In genomic region chr6:94498099-94498498, GRCh38 we compare ENCODE assay signal across 2 cellular contexts.
TF ChIP-seq lines count a peak whose summit lies in the region.

No MANE protein-coding gene starts in this region.

TF ChIP-seq in HepG2, 621 proteins besides CTCF, POLR2A, EP300 and RAD21:
- TF ChIP-seq, protein P1, sequence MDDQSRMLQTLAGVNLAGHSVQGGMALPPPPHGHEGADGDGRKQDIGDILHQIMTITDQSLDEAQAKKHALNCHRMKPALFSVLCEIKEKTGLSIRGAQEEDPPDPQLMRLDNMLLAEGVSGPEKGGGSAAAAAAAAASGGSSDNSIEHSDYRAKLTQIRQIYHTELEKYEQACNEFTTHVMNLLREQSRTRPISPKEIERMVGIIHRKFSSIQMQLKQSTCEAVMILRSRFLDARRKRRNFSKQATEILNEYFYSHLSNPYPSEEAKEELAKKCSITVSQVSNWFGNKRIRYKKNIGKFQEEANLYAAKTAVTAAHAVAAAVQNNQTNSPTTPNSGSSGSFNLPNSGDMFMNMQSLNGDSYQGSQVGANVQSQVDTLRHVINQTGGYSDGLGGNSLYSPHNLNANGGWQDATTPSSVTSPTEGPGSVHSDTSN (CRISPR knock-in tag; IDR thresholded peaks at IDR 0.05; ENCODE audit: borderline replicate concordance), result no peak
- TF ChIP-seq MAFF (IDR thresholded peaks at IDR 0.05; ENCODE audit: low read depth, low read length) (peak; percentile 54), DNMT1 (CRISPR knock-in tag; IDR thresholded peaks at IDR 0.05) (no peak), MAFK (conservative IDR thresholded peaks at IDR 0.05 in 1 of 2, IDR thresholded peaks at IDR 0.05 in 1 of 2; ENCODE audit: low read length in 2 of 2) (peak; percentile 60 to 73)

TF ChIP-seq in IMR-90, 13 proteins besides CTCF, POLR2A, EP300 and RAD21:
- TF ChIP-seq MAFK (IDR thresholded peaks at IDR 0.05; ENCODE audit: low read depth, low read length) (peak; percentile 41; the same call in 1 of the 2 replicates), MAZ (IDR thresholded peaks at IDR 0.05; ENCODE audit: borderline replicate concordance, low read depth, low read length) (no peak)
